Comparison of ENCODE assay signal across 19 cellular contexts in genomic region chr4:122992111-122992510, GRCh38.
DNase-seq lines count a peak whose midpoint lies in the region; ATAC-seq and TF ChIP-seq lines count a peak whose summit lies in the region.
"Had no signal": no experiment of that assay in that cellular context is flagged by ENCODE, and none has a peak within 500 bp of the region (broad histone marks: within the 10 kb centered on the region; RNA-seq: fewer than 3 reads in every experiment).

No MANE protein-coding gene starts in this region.

- H3K4me3 Mint-ChIP-seq in osteocyte (ENCODE audit: unreplicated experiment) = no peak overlapping the region
- H3K4me3 Mint-ChIP-seq: stimulated activated memory B cell treated with anti-CD40 and anti-IgM and Interleukin-4, amounts not matched to agents 10 μg/mL and 1 μg/mL and 100 μg/mL, for 72 hours had no signal

- no peak for ATAC-seq in HG03135 (IDR thresholded peaks at IDR 0.05; ENCODE audit: unreplicated experiment)
- ATAC-seq: left ventricle myocardium superior; stimulated activated memory B cell treated with anti-CD40 and anti-IgM and Interleukin-4, amounts not matched to agents 10 μg/mL and 1 μg/mL and 100 μg/mL, for 72 hours had no signal

- H3K27me3 Mint-ChIP-seq in osteocyte (ENCODE audit: unreplicated experiment) = no peaks in the 10 kb centered on the region
- H3K27me3 Mint-ChIP-seq: stimulated activated memory B cell treated with anti-CD40 and anti-IgM and Interleukin-4, amounts not matched to agents 10 μg/mL and 1 μg/mL and 100 μg/mL, for 72 hours had no signal

- no peak overlapping the region for H3K27ac Mint-ChIP-seq in osteocyte (ENCODE audit: unreplicated experiment)
- H3K27ac Mint-ChIP-seq: stimulated activated memory B cell treated with anti-CD40 and anti-IgM and Interleukin-4, amounts not matched to agents 10 μg/mL and 1 μg/mL and 100 μg/mL, for 72 hours had no signal

- DNase-seq in GM04504 (ENCODE audit: low read depth) = peak; percentile 28
- DNase-seq in NCI-H446 (lab: John Stamatoyannopoulos, UW) = peak; percentile 56 to 57
- peak; percentile 2 for DNase-seq in cerebellum (ENCODE audit: low spot score)
- DNase-seq in kidney tubule cell (ENCODE audit: low spot score) = peak; percentile 11
- no peak for DNase-seq in islet precursor cell
- no peak for DNase-seq in osteocyte (ENCODE audit: extremely low spot score, unreplicated experiment)
- no peak for DNase-seq in NCI-H2171 treated with DMSO at 0.1 percent for 48 hours (lab: John Stamatoyannopoulos, UW)
- DNase-seq: activated CD4-positive, alpha-beta T cell treated with anti-CD3 and anti-CD28 coated beads for 4 hours; activated naive CD4-positive, alpha-beta T cell; dorsolateral prefrontal cortex; esophagus squamous epithelium; KBM-7; left ventricle myocardium superior; NCI-H146; NCI-H2227 treated with DMSO at 0.1 percent for 48 hours; T-helper 9 cell; tibial artery had no signal

- H3K9me3 Mint-ChIP-seq in osteocyte (ENCODE audit: unreplicated experiment) = peaks cover 27% of the 10 kb centered on the region

- TF ChIP-seq CTCF in osteocyte (IDR thresholded peaks at IDR 0.05) = no peak

- peaks cover 10% of the 10 kb centered on the region for H3K4me1 Mint-ChIP-seq in osteocyte (ENCODE audit: unreplicated experiment)
- H3K4me1 Mint-ChIP-seq: stimulated activated memory B cell treated with anti-CD40 and anti-IgM and Interleukin-4, amounts not matched to agents 10 μg/mL and 1 μg/mL and 100 μg/mL, for 72 hours had no signal

- peaks cover 26% of the 10 kb centered on the region for H3K36me3 Mint-ChIP-seq in osteocyte (ENCODE audit: unreplicated experiment)

Comparison
In these comparisons a context has a peak if more than half of its experiments do, and no peak if none do; other contexts are left out.
1. DNase-seq: peak in GM04504 (single experiment), NCI-H446 (2 of 2), cerebellum (single experiment) and kidney tubule cell (single experiment); none in islet precursor cell (single experiment), osteocyte (single experiment) and NCI-H2171 treated with DMSO at 0.1 percent for 48 hours (single experiment).